In genomic region chr22:32409977-32410376, GRCh38 we compare ENCODE assay signal across 14 cellular contexts. TPM values are rescaled to one million over a fixed set of nuclear protein-coding genes. Genes with fewer than 3 reads are reported as not detected.
DNase-seq lines count a peak whose midpoint lies in the region; ATAC-seq and TF ChIP-seq lines count a peak whose summit lies in the region.
"Had no signal": no experiment of that assay in that cellular context is flagged by ENCODE, and none has a peak within 500 bp of the region (broad histone marks: within the 10 kb centered on the region; RNA-seq: fewer than 3 reads in every experiment).

No MANE protein-coding gene starts in this region.

- no peak overlapping the region for H3K23ac ChIP-seq in mesenchymal stem cell (ENCODE audit: low read length in 2 of 2)

- H3K4ac ChIP-seq in mesenchymal stem cell (ENCODE audit: low read depth in 1 of 2, low read length in 2 of 2) = no peak overlapping the region

- H3K9me3 ChIP-seq in breast epithelium = no peaks in the 10 kb centered on the region
- no peaks in the 10 kb centered on the region for H3K9me3 ChIP-seq in mesenchymal stem cell (ENCODE audit: control insufficient read depth, low read length)
- no peaks in the 10 kb centered on the region for H3K9me3 ChIP-seq in uterus
- H3K9me3 ChIP-seq: lower lobe of right lung, sigmoid colon had no signal

- intact Hi-C loops in MCF 10A (cut with micrococcal nuclease) (no loop called here), breast epithelium (cut with DNase I; ENCODE audit: low total_unique reads) (no loop called here), uterus (cut with DNase I; ENCODE audit: low total_unique reads) (no loop called here)

- TF ChIP-seq POLR2A in breast epithelium (IDR thresholded peaks at IDR 0.05) (no peak), uterus (IDR thresholded peaks at IDR 0.05) (no peak)

- H2BK120ac ChIP-seq in mesenchymal stem cell (ENCODE audit: low read depth, low read length) = no peak overlapping the region

- no peak overlapping the region for H2AFZ ChIP-seq in mesenchymal stem cell (ENCODE audit: low read depth, low read length)

- peaks cover 8% of the 10 kb centered on the region for H3K36me3 ChIP-seq in breast epithelium
- H3K36me3 ChIP-seq in mesenchymal stem cell (ENCODE audit: control insufficient read depth in 1 of 2, insufficient read depth in 2 of 2, low read depth in 1 of 2, low read length in 2 of 2) = peaks cover 11 to 40% of the 10 kb centered on the region in 2 experiments
- no peaks in the 10 kb centered on the region for H3K36me3 ChIP-seq in uterus

- BruUV-seq in MCF 10A (replicated peaks; lab: Mats Ljungman, UMichigan) = no TSS peak

- H3K9me3 Mint-ChIP-seq in MCF 10A (ENCODE audit: unreplicated experiment) (no peaks in the 10 kb centered on the region), type B pancreatic cell (no peaks in the 10 kb centered on the region)
- no peaks in the 10 kb centered on the region for H3K9me3 Mint-ChIP-seq in activated T-helper 17 cell treated with anti-CD3 and anti-CD28 coated beads, Interleukin-2, amount 50 U/mL, for 72 hours

- CTCF ChIA-PET in MCF 10A (lab: Yijun Ruan, JAX) = interaction anchor here (1.2 to 6.4 kb wide), 4 partner anchors 11 to 65 kb away, joined by 4 to 57 read pairs (median 10); partner anchors contain the start of gene FBXO7

- no peak overlapping the region for H2BK12ac ChIP-seq in mesenchymal stem cell (ENCODE audit: low read length in 2 of 2)

- no peak overlapping the region for H3K18ac ChIP-seq in mesenchymal stem cell (ENCODE audit: low read depth in 1 of 2, low read length in 2 of 2)

- H3K36me3 Mint-ChIP-seq in MCF 10A (ENCODE audit: insufficient read depth, unreplicated experiment) (peaks cover 62% of the 10 kb centered on the region), type B pancreatic cell (peaks cover 12% of the 10 kb centered on the region)
- H3K36me3 Mint-ChIP-seq in activated T-helper 17 cell treated with anti-CD3 and anti-CD28 coated beads, Interleukin-2, amount 50 U/mL, for 72 hours (ENCODE audit: low read depth) = peaks cover 58% of the 10 kb centered on the region

- H3K27ac Mint-ChIP-seq in MCF 10A (ENCODE audit: low read depth, unreplicated experiment) (peak overlapping the region; percentile 8), type B pancreatic cell (peak overlapping the region; percentile 84)
- no peak overlapping the region for H3K27ac Mint-ChIP-seq in activated T-helper 17 cell treated with anti-CD3 and anti-CD28 coated beads, Interleukin-2, amount 50 U/mL, for 72 hours

- no peak for TF ChIP-seq CTCF in MCF 10A (IDR thresholded peaks at IDR 0.05; ENCODE audit: unreplicated experiment)
- TF ChIP-seq CTCF in breast epithelium (IDR thresholded peaks at IDR 0.05) = no peak
- TF ChIP-seq CTCF in type B pancreatic cell (conservative IDR thresholded peaks at IDR 0.05) = no peak
- TF ChIP-seq CTCF in uterus (IDR thresholded peaks at IDR 0.05) = no peak

- H2BK15ac ChIP-seq in mesenchymal stem cell (ENCODE audit: low read depth, poor library complexity, severe bottlenecking) = no peak overlapping the region

- H3K27me3 ChIP-seq in breast epithelium (no peaks in the 10 kb centered on the region), mesenchymal stem cell (ENCODE audit: control insufficient read depth in 1 of 2, insufficient read depth in 1 of 2, low read length in 2 of 2) (peaks cover 0 to 4% of the 10 kb centered on the region in 2 experiments), uterus (no peaks in the 10 kb centered on the region)
- H3K27me3 ChIP-seq: sigmoid colon had no signal

- H3K4me3 Mint-ChIP-seq in MCF 10A (ENCODE audit: unreplicated experiment) = peak overlapping the region; percentile 90
- H3K4me3 Mint-ChIP-seq in activated T-helper 17 cell treated with anti-CD3 and anti-CD28 coated beads, Interleukin-2, amount 50 U/mL, for 72 hours = peak overlapping the region; percentile 92
- peak overlapping the region; percentile 98 for H3K4me3 Mint-ChIP-seq in type B pancreatic cell

- H3K4me1 ChIP-seq in breast epithelium (peaks cover 5 to 6% of the 10 kb centered on the region in 2 donors), mesenchymal stem cell (ENCODE audit: control insufficient read depth, insufficient read depth, low read depth, low read length) (peaks cover 3% of the 10 kb centered on the region), uterus (no peaks in the 10 kb centered on the region)

- DNase-seq in MCF 10A (ENCODE audit: unreplicated experiment) (no peak), breast epithelium (ENCODE audit: low spot score in 2 of 2) (no peak), mesenchymal stem cell (no peak), type B pancreatic cell (ENCODE audit: extremely low spot score, unreplicated experiment) (no peak), uterus (no peak)
- DNase-seq: AML-193, lower lobe of right lung, NCI-H524, sigmoid colon had no signal

- H3K14ac ChIP-seq in mesenchymal stem cell (ENCODE audit: low read length in 2 of 2) = no peak overlapping the region

- H2BK5ac ChIP-seq in mesenchymal stem cell (ENCODE audit: low read depth, low read length, poor library complexity, severe bottlenecking) = no peak overlapping the region

- H3K4me3 ChIP-seq in breast epithelium = peak overlapping the region in 1 of 3 donors; percentile 97
- H3K4me3 ChIP-seq in mesenchymal stem cell (ENCODE audit: insufficient read depth in 1 of 2, low read depth in 1 of 2, low read length in 2 of 2) = no peak overlapping the region
- H3K4me3 ChIP-seq in uterus = no peak overlapping the region

- no peak overlapping the region for H3K27ac ChIP-seq in breast epithelium
- H3K27ac ChIP-seq in mesenchymal stem cell (ENCODE audit: low read length, poor library complexity, severe bottlenecking) = no peak overlapping the region
- H3K27ac ChIP-seq in uterus = no peak overlapping the region
- H3K27ac ChIP-seq: lower lobe of right lung, sigmoid colon had no signal

- H3K4me1 Mint-ChIP-seq in MCF 10A (ENCODE audit: insufficient read depth, unreplicated experiment) (peaks cover 6% of the 10 kb centered on the region), type B pancreatic cell (ENCODE audit: unreplicated experiment) (peaks cover 31% of the 10 kb centered on the region)
- H3K4me1 Mint-ChIP-seq in activated T-helper 17 cell treated with anti-CD3 and anti-CD28 coated beads, Interleukin-2, amount 50 U/mL, for 72 hours = peaks cover 22% of the 10 kb centered on the region

- peak overlapping the region; percentile 93 for H3K9ac ChIP-seq in mesenchymal stem cell (ENCODE audit: low read length)

- no peak overlapping the region for H4K8ac ChIP-seq in mesenchymal stem cell (ENCODE audit: low read length)

- H2AK5ac ChIP-seq in mesenchymal stem cell (ENCODE audit: low read length, severe bottlenecking) = no peak overlapping the region

- 99% methylated on average over 9 of the region's 9 CpGs for WGBS in mesenchymal stem cell

- peaks cover 17% of the 10 kb centered on the region for H3K79me1 ChIP-seq in mesenchymal stem cell (replicated peaks; ENCODE audit: low read length, poor library complexity, severe bottlenecking)

- H3K27me3 Mint-ChIP-seq in MCF 10A (ENCODE audit: insufficient read depth, unreplicated experiment) = no peaks in the 10 kb centered on the region
- H3K27me3 Mint-ChIP-seq in activated T-helper 17 cell treated with anti-CD3 and anti-CD28 coated beads, Interleukin-2, amount 50 U/mL, for 72 hours = no peaks in the 10 kb centered on the region
- H3K27me3 Mint-ChIP-seq in type B pancreatic cell = peaks cover 4% of the 10 kb centered on the region

- no peak for ATAC-seq in activated T-helper 17 cell treated with anti-CD3 and anti-CD28 coated beads, Interleukin-2, amount 50 U/mL, for 72 hours (replicated peaks)
- ATAC-seq in HG03571 (IDR thresholded peaks at IDR 0.05; ENCODE audit: unreplicated experiment) (no peak), HG03196 (IDR thresholded peaks at IDR 0.05; ENCODE audit: unreplicated experiment) (no peak)
- ATAC-seq: lower lobe of right lung had no signal

- H3K4me2 ChIP-seq in mesenchymal stem cell (ENCODE audit: low read length, poor library complexity, severe bottlenecking) = no peak overlapping the region

- POLR2A ChIA-PET in MCF 10A (lab: Yijun Ruan, JAX) = interaction anchor here (0.7 to 4.6 kb wide), 5 partner anchors 9 to 66 kb away, joined by 3 to 85 read pairs (median 4); partner anchors contain the start of gene FBXO7

- no peak overlapping the region for H4K91ac ChIP-seq in mesenchymal stem cell (ENCODE audit: low read length)

RNA-seq across cellular contexts. Expression of gene RTCB, which starts 2.1 kb away (rescaled TPM):
- 93.4 and 109 TPM in 2 replicates for total RNA-seq in MCF 10A (2022)
- total RNA-seq in breast epithelium = 10 to 100 TPM; 75.4 to 84.6 (median 76.6) TPM
- total RNA-seq in activated T-helper 17 cell treated with anti-CD3 and anti-CD28 coated beads, Interleukin-2, amount 50 U/mL, for 72 hours = 10 to 100 TPM; 52.3 to 92.2 TPM
- polyA plus RNA-seq in mesenchymal stem cell (2013, experiment 1 of 2) = 47.5 TPM
- polyA plus RNA-seq in mesenchymal stem cell (2013, experiment 2 of 2) = 47.5 TPM
- total RNA-seq in type B pancreatic cell (ENCODE audit: low replicate concordance) = 86.2 and 87.7 TPM in 2 replicates
- 100 to 1,000 TPM in 2 of 4 donors, 10 to 100 TPM in 2; 57.2 to 118 (median 91.1) TPM for total RNA-seq in uterus

RNA-seq across cellular contexts. Expression of gene RFPL3, which starts 52.3 kb away (rescaled TPM):
- total RNA-seq in MCF 10A (2022) = not detected in 2 replicates
- not detected for total RNA-seq in breast epithelium
- not detected for total RNA-seq in activated T-helper 17 cell treated with anti-CD3 and anti-CD28 coated beads, Interleukin-2, amount 50 U/mL, for 72 hours
- not detected for polyA plus RNA-seq in mesenchymal stem cell (2013, experiment 1 of 2)
- not detected for polyA plus RNA-seq in mesenchymal stem cell (2013, experiment 2 of 2)
- 0.24 TPM in 1 of 2 replicates, not detected in the other for total RNA-seq in type B pancreatic cell (ENCODE audit: low replicate concordance)
- total RNA-seq in uterus = not detected
- total RNA-seq: glomerular endothelial cell, H4, lower lobe of right lung, sigmoid colon had no signal
- polyA plus RNA-seq: sigmoid colon had no signal

RNA-seq across cellular contexts. Expression of gene BPIFC, which starts 54.3 kb away (rescaled TPM):
- total RNA-seq in MCF 10A (2022) = not detected in 2 replicates
- total RNA-seq in breast epithelium = not detected
- total RNA-seq in activated T-helper 17 cell treated with anti-CD3 and anti-CD28 coated beads, Interleukin-2, amount 50 U/mL, for 72 hours = not detected
- not detected for polyA plus RNA-seq in mesenchymal stem cell (2013, experiment 1 of 2)
- polyA plus RNA-seq in mesenchymal stem cell (2013, experiment 2 of 2) = not detected
- not detected in 2 replicates for total RNA-seq in type B pancreatic cell (ENCODE audit: low replicate concordance)
- not detected for total RNA-seq in uterus
- total RNA-seq: glomerular endothelial cell, H4, lower lobe of right lung, sigmoid colon had no signal
- polyA plus RNA-seq: sigmoid colon had no signal
